ENCODE assay signal across 7 cellular contexts in genomic region chr17:76722977-76723376, GRCh38. TPM values are rescaled to one million over a fixed set of nuclear protein-coding genes. Genes with fewer than 3 reads are reported as not detected.
DNase-seq lines count a peak whose midpoint lies in the region; ATAC-seq, FAIRE-seq and TF ChIP-seq lines count a peak whose summit lies in the region.
"Not testable (repeated sequence)": the region's sequence is repeated elsewhere in the genome, so short reads cannot be mapped to it uniquely, and the experiment has no call there.

No MANE protein-coding gene starts in this region.

- H3K27ac Mint-ChIP-seq in CD4-positive, alpha-beta T cell = peak overlapping the region; percentile 59
- H3K27ac Mint-ChIP-seq in IgD-negative memory B cell (peak overlapping the region in 2 of 3 donors; percentile 26 to 31), natural killer cell (peak overlapping the region in 1 of 2 donors; percentile 31)
- not testable (repeated sequence) for H3K27ac Mint-ChIP-seq in activated CD4-positive, alpha-beta T cell treated with anti-CD3 and anti-CD28 coated beads, Interleukin-2, amount 10 ng/mL, durations not matched to agents 24 days and 14 days; activated T-helper 17 cell treated with anti-CD3 and anti-CD28 coated beads, Interleukin-2, amount 50 U/mL, for 72 hours; stimulated activated effector memory CD8-positive, alpha-beta T cell treated with anti-CD3 and anti-CD28 coated beads, Interleukin-12 subunit alpha, Interleukin-12 subunit beta, amount 100 ng/mL, for 72 hours

- not testable (repeated sequence) for FAIRE-seq in K562 (lab: Jason Lieb, UNC)

- H3K4me2 ChIP-seq in K562 (ENCODE audit: insufficient read depth, low read length) = not testable (repeated sequence)

- CTCF ChIA-PET in CD4-positive, alpha-beta T cell (lab: Charles Lee) = interaction anchor here (3.1 kb wide), 1 partner anchor 12 kb away, joined by 8 read pairs; no protein-coding TSS in a partner anchor
- CTCF ChIA-PET in K562 (lab: Yijun Ruan, JAX; ENCODE audit: low intra/inter-chr PET ratio) = not testable (repeated sequence)

- intact Hi-C loops in CD4-positive, alpha-beta T cell (cut with DNase I, micrococcal nuclease); activated CD4-positive, alpha-beta T cell treated with anti-CD3 and anti-CD28 coated beads, Interleukin-2, amount 10 ng/mL, durations not matched to agents 24 days and 14 days (cut with micrococcal nuclease); K562 (cut with micrococcal nuclease); natural killer cell (cut with micrococcal nuclease): not testable (repeated sequence)

- not testable (repeated sequence) for H3K9ac ChIP-seq in K562 (ENCODE audit: insufficient read depth in 1 of 2, low read depth in 2 of 2, low read length in 2 of 2)

- H3K4me3 ChIP-seq in K562 = not testable (repeated sequence)

- peak overlapping the region; percentile 56 for H3K4me3 Mint-ChIP-seq in CD4-positive, alpha-beta T cell
- peak overlapping the region in 2 of 4 donors; percentile 48 to 57 for H3K4me3 Mint-ChIP-seq in IgD-negative memory B cell
- peak overlapping the region; percentile 10 for H3K4me3 Mint-ChIP-seq in activated CD4-positive, alpha-beta T cell treated with anti-CD3 and anti-CD28 coated beads, Interleukin-2, amount 10 ng/mL, durations not matched to agents 24 days and 14 days
- H3K4me3 Mint-ChIP-seq in activated T-helper 17 cell treated with anti-CD3 and anti-CD28 coated beads, Interleukin-2, amount 50 U/mL, for 72 hours = peak overlapping the region; percentile 99
- peak overlapping the region; percentile 9 for H3K4me3 Mint-ChIP-seq in natural killer cell
- peak overlapping the region; percentile 98 for H3K4me3 Mint-ChIP-seq in stimulated activated effector memory CD8-positive, alpha-beta T cell treated with anti-CD3 and anti-CD28 coated beads, Interleukin-12 subunit alpha, Interleukin-12 subunit beta, amount 100 ng/mL, for 72 hours

- not testable (repeated sequence) for H3K27me3 ChIP-seq in CD4-positive, alpha-beta T cell (ENCODE audit: control insufficient read depth, insufficient read depth, low read length); K562 (ENCODE audit: control insufficient read depth in 2 of 2, insufficient read depth in 2 of 2, low read length in 2 of 2)

- not testable (repeated sequence) for H3K9me1 ChIP-seq in K562 (ENCODE audit: control insufficient read depth, insufficient read depth, low read length)

- H3K9me3 ChIP-seq in CD4-positive, alpha-beta T cell (ENCODE audit: control insufficient read depth, low read length); K562 (replicated peaks; ENCODE audit: control insufficient read depth, insufficient read depth, low read depth, low read length): not testable (repeated sequence)

- not testable (repeated sequence) for H3K27me3 Mint-ChIP-seq in CD4-positive, alpha-beta T cell; IgD-negative memory B cell; activated CD4-positive, alpha-beta T cell treated with anti-CD3 and anti-CD28 coated beads, Interleukin-2, amount 10 ng/mL, durations not matched to agents 24 days and 14 days; activated T-helper 17 cell treated with anti-CD3 and anti-CD28 coated beads, Interleukin-2, amount 50 U/mL, for 72 hours; natural killer cell (ENCODE audit: low read depth in 2 of 2)

- TF ChIP-seq RAD21 in K562 (CRISPR knock-in tag; conservative IDR thresholded peaks at IDR 0.05 in 1 of 2, IDR thresholded peaks at IDR 0.05 in 1 of 2) = not testable (repeated sequence)

- BruUV-seq in K562 (replicated peaks; lab: Mats Ljungman, UMichigan) = not testable (repeated sequence)

- peaks cover 69% of the 10 kb centered on the region for H3K36me3 ChIP-seq in K562 (ENCODE audit: control insufficient read depth, insufficient read depth, low read length)

- H3K9me3 Mint-ChIP-seq in CD4-positive, alpha-beta T cell; IgD-negative memory B cell; activated CD4-positive, alpha-beta T cell treated with anti-CD3 and anti-CD28 coated beads, Interleukin-2, amount 10 ng/mL, durations not matched to agents 24 days and 14 days; activated T-helper 17 cell treated with anti-CD3 and anti-CD28 coated beads, Interleukin-2, amount 50 U/mL, for 72 hours; natural killer cell; stimulated activated effector memory CD8-positive, alpha-beta T cell treated with anti-CD3 and anti-CD28 coated beads, Interleukin-12 subunit alpha, Interleukin-12 subunit beta, amount 100 ng/mL, for 72 hours: not testable (repeated sequence)

- peaks cover 43% of the 10 kb centered on the region for H3K4me1 Mint-ChIP-seq in CD4-positive, alpha-beta T cell (ENCODE audit: low read depth)
- peaks cover 14 to 29% (median 23%) of the 10 kb centered on the region in 3 donors for H3K4me1 Mint-ChIP-seq in IgD-negative memory B cell
- H3K4me1 Mint-ChIP-seq in activated CD4-positive, alpha-beta T cell treated with anti-CD3 and anti-CD28 coated beads, Interleukin-2, amount 10 ng/mL, durations not matched to agents 24 days and 14 days = peaks cover 28% of the 10 kb centered on the region
- not testable (repeated sequence) for H3K4me1 Mint-ChIP-seq in activated T-helper 17 cell treated with anti-CD3 and anti-CD28 coated beads, Interleukin-2, amount 50 U/mL, for 72 hours
- peaks cover 35 to 36% of the 10 kb centered on the region in 2 donors for H3K4me1 Mint-ChIP-seq in natural killer cell
- peaks cover 34% of the 10 kb centered on the region for H3K4me1 Mint-ChIP-seq in stimulated activated effector memory CD8-positive, alpha-beta T cell treated with anti-CD3 and anti-CD28 coated beads, Interleukin-12 subunit alpha, Interleukin-12 subunit beta, amount 100 ng/mL, for 72 hours

- H3K36me3 Mint-ChIP-seq in CD4-positive, alpha-beta T cell (ENCODE audit: low read depth) = peaks cover 94% of the 10 kb centered on the region
- not testable (repeated sequence) for H3K36me3 Mint-ChIP-seq in IgD-negative memory B cell
- peaks cover 66% of the 10 kb centered on the region for H3K36me3 Mint-ChIP-seq in activated CD4-positive, alpha-beta T cell treated with anti-CD3 and anti-CD28 coated beads, Interleukin-2, amount 10 ng/mL, durations not matched to agents 24 days and 14 days (ENCODE audit: low read depth)
- H3K36me3 Mint-ChIP-seq in activated T-helper 17 cell treated with anti-CD3 and anti-CD28 coated beads, Interleukin-2, amount 50 U/mL, for 72 hours (ENCODE audit: low read depth) = peaks cover 97% of the 10 kb centered on the region
- H3K36me3 Mint-ChIP-seq in natural killer cell = peaks cover 18% of the 10 kb centered on the region
- peaks cover 100% of the 10 kb centered on the region for H3K36me3 Mint-ChIP-seq in stimulated activated effector memory CD8-positive, alpha-beta T cell treated with anti-CD3 and anti-CD28 coated beads, Interleukin-12 subunit alpha, Interleukin-12 subunit beta, amount 100 ng/mL, for 72 hours

- TF ChIP-seq POLR2A in K562 (conservative IDR thresholded peaks at IDR 0.05) = not testable (repeated sequence)

- not testable (repeated sequence) for TF ChIP-seq CTCF in CD4-positive, alpha-beta T cell (IDR thresholded peaks at IDR 0.05); K562 (IDR thresholded peaks at IDR 0.05 in 2 of 3, conservative IDR thresholded peaks at IDR 0.05 in 1 of 3; ENCODE audit: insufficient read depth in 2 of 3, low read depth in 1 of 3, low read length in 3 of 3); natural killer cell (IDR thresholded peaks at IDR 0.05)

- peaks cover 60% of the 10 kb centered on the region for H3K79me2 ChIP-seq in K562 (ENCODE audit: control insufficient read depth, insufficient read depth, low read length)

- not testable (repeated sequence) for H2AFZ ChIP-seq in K562 (ENCODE audit: low read depth, low read length)

- TF ChIP-seq EP300 in K562 (IDR thresholded peaks at IDR 0.05; ENCODE audit: low read length) = not testable (repeated sequence)

- not testable (repeated sequence) for H3K27ac ChIP-seq in CD4-positive, alpha-beta T cell (ENCODE audit: low read depth, low read length); K562 (ENCODE audit: extremely low read depth, low read depth, low read length)

- not testable (repeated sequence) for H4K20me1 ChIP-seq in K562 (replicated peaks; ENCODE audit: control insufficient read depth, insufficient read depth, low read length)

- H3K4me1 ChIP-seq in K562 (replicated peaks in 1 of 2; ENCODE audit: control insufficient read depth in 2 of 2, insufficient read depth in 2 of 2, low read length in 2 of 2) = peaks cover 11 to 39% of the 10 kb centered on the region in 2 experiments; a peak in 4 of 5 replicates

- ATAC-seq in CD4-positive, alpha-beta T cell (ENCODE audit: poor library complexity); activated T-helper 17 cell treated with anti-CD3 and anti-CD28 coated beads, Interleukin-2, amount 50 U/mL, for 72 hours (replicated peaks); K562; natural killer cell; stimulated activated effector memory CD8-positive, alpha-beta T cell treated with anti-CD3 and anti-CD28 coated beads, Interleukin-12 subunit alpha, Interleukin-12 subunit beta, amount 100 ng/mL, for 72 hours: not testable (repeated sequence)

- DNase-seq in CD4-positive, alpha-beta T cell; activated CD4-positive, alpha-beta T cell treated with anti-CD3 and anti-CD28 coated beads, Interleukin-2, amount 10 ng/mL, durations not matched to agents 24 days and 14 days; K562 (ENCODE audit: extremely low read depth in 1 of 4, low spot score in 3 of 4); natural killer cell; stimulated activated effector memory CD8-positive, alpha-beta T cell treated with anti-CD3 and anti-CD28 coated beads, Interleukin-12 subunit alpha, Interleukin-12 subunit beta, amount 100 ng/mL, for 72 hours (ENCODE audit: low spot score in 2 of 2): not testable (repeated sequence)

- in situ Hi-C loops in K562 (cut with MboI) = not testable (repeated sequence)

- POLR2A ChIA-PET in CD4-positive, alpha-beta T cell (lab: Charles Lee) = not testable (repeated sequence)
- POLR2A ChIA-PET in K562 (lab: Yijun Ruan, JAX) = interaction anchor here (0.7 to 1.3 kb wide), 3 partner anchors 9 to 510 kb away, joined by 3 to 4 read pairs (median 4); no protein-coding TSS in a partner anchor

- 98% methylated on average over 8 of the region's 8 CpGs for WGBS in K562 (ENCODE audit: insufficient coverage, low coverage, missing lambda C conversion rate)

RNA-seq across cellular contexts. Expression of gene JMJD6, which starts 3.4 kb away (rescaled TPM):
- total RNA-seq in CD4-positive, alpha-beta T cell = 100 to 1,000 TPM; 133 to 134 TPM
- polyA plus RNA-seq in IgD-negative memory B cell (41.4 TPM), K562 (2011; rRNA removed) (22.2 and 30.9 TPM in 2 replicates), K562 (2014; fragmentation: Illumina TruSeq; extraction: Trizol) (36.5 and 38.2 TPM in 2 replicates), K562 (2014; fragmentation: Nextera tagmentation; extraction: Ambion mirVana) (10 to 100 TPM in 1 of 2 experiments, 1 to 10 TPM in 1; 2.5 to 10.5 TPM), K562 (2014; rRNA removed) (36.3 and 40.9 TPM in 2 replicates)
- 82.5 and 86.3 TPM in 2 replicates for total RNA-seq in activated CD4-positive, alpha-beta T cell treated with anti-CD3 and anti-CD28 coated beads, Interleukin-2, amount 10 ng/mL, durations not matched to agents 24 days and 14 days
- 100 to 1,000 TPM in 1 of 2 donors, 10 to 100 TPM in 1; 99.1 to 144 TPM for total RNA-seq in activated T-helper 17 cell treated with anti-CD3 and anti-CD28 coated beads, Interleukin-2, amount 50 U/mL, for 72 hours
- 39.0 and 102 TPM in 2 replicates for total RNA-seq in K562 (2011; cell fraction: chromatin; rRNA removed; ENCODE audit: low replicate concordance)
- 54.7 and 69.0 TPM in 2 replicates for total RNA-seq in K562 (2011; cell fraction: nucleolus; rRNA removed)
- total RNA-seq in K562 (2011; cell fraction: nucleoplasm; rRNA removed) = 46.6 and 49.9 TPM in 2 replicates
- total RNA-seq in K562 (2014; rRNA removed) (40.2 and 40.7 TPM in 2 replicates), K562 (2014; rRNA removed; fragmentation: Illumina TruSeq; extraction: Trizol) (23.4 and 28.1 TPM in 2 replicates), K562 (2015; rRNA removed; fragmentation: Illumina TruSeq; extraction: Trizol) (37.4 and 38.5 TPM in 2 replicates), K562 (2021) (47.9 and 52.3 TPM in 2 replicates), natural killer cell (100 to 1,000 TPM; 169 to 257 (median 195) TPM)
- polyA plus RNA-seq in K562 (2011; cell fraction: cytosol; rRNA removed) = 25.7 and 30.0 TPM in 2 replicates
- polyA plus RNA-seq in K562 (2011; cell fraction: nucleus; rRNA removed) = 83.8 and 88.4 TPM in 2 replicates
- 50.5 and 52.4 TPM in 2 replicates for polyA plus RNA-seq in K562 (2012)
- polyA minus RNA-seq in K562 (2011; rRNA and poly(A)+ RNA removed) = 13.2 and 15.1 TPM in 2 replicates
- polyA minus RNA-seq in K562 (2011; cell fraction: cytosol; rRNA and poly(A)+ RNA removed) = 17.1 and 17.9 TPM in 2 replicates
- 12.0 and 22.5 TPM in 2 replicates for polyA minus RNA-seq in K562 (2011; cell fraction: nucleus; rRNA and poly(A)+ RNA removed)

RNA-seq across cellular contexts. Expression of gene METTL23, which starts 3.7 kb away (rescaled TPM):
- total RNA-seq in CD4-positive, alpha-beta T cell = 10 to 100 TPM; 35.4 to 37.8 TPM
- 121 TPM for polyA plus RNA-seq in IgD-negative memory B cell
- 32.9 and 35.5 TPM in 2 replicates for total RNA-seq in activated CD4-positive, alpha-beta T cell treated with anti-CD3 and anti-CD28 coated beads, Interleukin-2, amount 10 ng/mL, durations not matched to agents 24 days and 14 days
- 10 to 100 TPM; 31.6 to 35.7 TPM for total RNA-seq in activated T-helper 17 cell treated with anti-CD3 and anti-CD28 coated beads, Interleukin-2, amount 50 U/mL, for 72 hours
- 39.2 and 44.3 TPM in 2 replicates for total RNA-seq in K562 (2011; cell fraction: chromatin; rRNA removed; ENCODE audit: low replicate concordance)
- total RNA-seq in K562 (2011; cell fraction: nucleolus; rRNA removed) = 29.1 and 31.7 TPM in 2 replicates
- 28.7 and 31.7 TPM in 2 replicates for total RNA-seq in K562 (2011; cell fraction: nucleoplasm; rRNA removed)
- 29.4 and 32.9 TPM in 2 replicates for total RNA-seq in K562 (2014; rRNA removed)
- total RNA-seq in K562 (2014; rRNA removed; fragmentation: Illumina TruSeq; extraction: Trizol) = 37.3 and 47.0 TPM in 2 replicates
- 24.1 and 29.5 TPM in 2 replicates for total RNA-seq in K562 (2015; rRNA removed; fragmentation: Illumina TruSeq; extraction: Trizol)
- total RNA-seq in K562 (2021) = 36.5 TPM in 2 replicates
- 56.7 and 67.3 TPM in 2 replicates for polyA plus RNA-seq in K562 (2011; rRNA removed)
- polyA plus RNA-seq in K562 (2011; cell fraction: cytosol; rRNA removed) = 40.2 and 42.2 TPM in 2 replicates
- 39.8 and 45.6 TPM in 2 replicates for polyA plus RNA-seq in K562 (2011; cell fraction: nucleus; rRNA removed)
- 44.3 and 52.0 TPM in 2 replicates for polyA plus RNA-seq in K562 (2012)
- polyA plus RNA-seq in K562 (2014; fragmentation: Illumina TruSeq; extraction: Trizol) = 41.6 and 44.1 TPM in 2 replicates
- polyA plus RNA-seq in K562 (2014; fragmentation: Nextera tagmentation; extraction: Ambion mirVana) = 10 to 100 TPM; 42.2 to 46.1 TPM
- 46.6 and 58.5 TPM in 2 replicates for polyA plus RNA-seq in K562 (2014; rRNA removed)
- 29.0 and 31.8 TPM in 2 replicates for polyA minus RNA-seq in K562 (2011; rRNA and poly(A)+ RNA removed)
- 6.7 and 12.1 TPM in 2 replicates for polyA minus RNA-seq in K562 (2011; cell fraction: cytosol; rRNA and poly(A)+ RNA removed)
- polyA minus RNA-seq in K562 (2011; cell fraction: nucleus; rRNA and poly(A)+ RNA removed) = 9.2 and 15.1 TPM in 2 replicates
- 10 to 100 TPM; 31.9 to 57.7 (median 34.2) TPM for total RNA-seq in natural killer cell

RNA-seq across cellular contexts. Expression of gene MXRA7, which starts 12.2 kb away (rescaled TPM):
- total RNA-seq in CD4-positive, alpha-beta T cell = 10 to 100 TPM; 11.4 to 12.1 TPM
- polyA plus RNA-seq in IgD-negative memory B cell (2.7 TPM), K562 (2011; rRNA removed) (36.8 and 38.4 TPM in 2 replicates), K562 (2014; fragmentation: Illumina TruSeq; extraction: Trizol) (24.4 and 25.0 TPM in 2 replicates), K562 (2014; fragmentation: Nextera tagmentation; extraction: Ambion mirVana) (1 to 10 TPM; 2.6 to 3.2 TPM), K562 (2014; rRNA removed) (14.4 and 22.0 TPM in 2 replicates)
- 3.4 and 3.7 TPM in 2 replicates for total RNA-seq in activated CD4-positive, alpha-beta T cell treated with anti-CD3 and anti-CD28 coated beads, Interleukin-2, amount 10 ng/mL, durations not matched to agents 24 days and 14 days
- total RNA-seq in activated T-helper 17 cell treated with anti-CD3 and anti-CD28 coated beads, Interleukin-2, amount 50 U/mL, for 72 hours = 1 to 10 TPM; 7.3 to 7.4 TPM
- 7.4 and 13.0 TPM in 2 replicates for total RNA-seq in K562 (2011; cell fraction: chromatin; rRNA removed; ENCODE audit: low replicate concordance)
- total RNA-seq in K562 (2011; cell fraction: nucleolus; rRNA removed) = 13.7 and 15.5 TPM in 2 replicates
- 17.9 and 28.3 TPM in 2 replicates for total RNA-seq in K562 (2011; cell fraction: nucleoplasm; rRNA removed)
- total RNA-seq in K562 (2014; rRNA removed) (14.1 and 17.1 TPM in 2 replicates), K562 (2014; rRNA removed; fragmentation: Illumina TruSeq; extraction: Trizol) (17.8 and 18.9 TPM in 2 replicates), K562 (2015; rRNA removed; fragmentation: Illumina TruSeq; extraction: Trizol) (8.2 and 8.8 TPM in 2 replicates), K562 (2021) (12.8 and 14.3 TPM in 2 replicates), natural killer cell (10 to 100 TPM; 31.6 to 47.6 (median 46.5) TPM)
- polyA plus RNA-seq in K562 (2011; cell fraction: cytosol; rRNA removed) = 14.5 and 26.4 TPM in 2 replicates
- 17.3 and 17.5 TPM in 2 replicates for polyA plus RNA-seq in K562 (2011; cell fraction: nucleus; rRNA removed)
- polyA plus RNA-seq in K562 (2012) = 9.6 and 28.4 TPM in 2 replicates
- polyA minus RNA-seq in K562 (2011; rRNA and poly(A)+ RNA removed) = 15.4 and 21.1 TPM in 2 replicates
- 13.4 and 15.8 TPM in 2 replicates for polyA minus RNA-seq in K562 (2011; cell fraction: cytosol; rRNA and poly(A)+ RNA removed)
- polyA minus RNA-seq in K562 (2011; cell fraction: nucleus; rRNA and poly(A)+ RNA removed) = 1.6 and 4.3 TPM in 2 replicates

RNA-seq across cellular contexts. Expression of gene SRSF2, which starts 14.2 kb away (rescaled TPM):
- 100 to 1,000 TPM; 448 to 460 TPM for total RNA-seq in CD4-positive, alpha-beta T cell
- polyA plus RNA-seq in IgD-negative memory B cell (152 TPM), K562 (2011; rRNA removed) (422 and 444 TPM in 2 replicates), K562 (2014; fragmentation: Illumina TruSeq; extraction: Trizol) (379 and 393 TPM in 2 replicates), K562 (2014; fragmentation: Nextera tagmentation; extraction: Ambion mirVana) (100 to 1,000 TPM; 161 to 186 TPM), K562 (2014; rRNA removed) (579 and 682 TPM in 2 replicates)
- 515 and 539 TPM in 2 replicates for total RNA-seq in activated CD4-positive, alpha-beta T cell treated with anti-CD3 and anti-CD28 coated beads, Interleukin-2, amount 10 ng/mL, durations not matched to agents 24 days and 14 days
- total RNA-seq in activated T-helper 17 cell treated with anti-CD3 and anti-CD28 coated beads, Interleukin-2, amount 50 U/mL, for 72 hours = 100 to 1,000 TPM; 254 to 438 TPM
- 541 and 860 TPM in 2 replicates for total RNA-seq in K562 (2011; cell fraction: chromatin; rRNA removed; ENCODE audit: low replicate concordance)
- total RNA-seq in K562 (2011; cell fraction: nucleolus; rRNA removed) = 738 and 811 TPM in 2 replicates
- 625 and 722 TPM in 2 replicates for total RNA-seq in K562 (2011; cell fraction: nucleoplasm; rRNA removed)
- total RNA-seq in K562 (2014; rRNA removed) (583 and 1,185 TPM in 2 replicates), K562 (2014; rRNA removed; fragmentation: Illumina TruSeq; extraction: Trizol) (261 and 276 TPM in 2 replicates), K562 (2015; rRNA removed; fragmentation: Illumina TruSeq; extraction: Trizol) (339 and 353 TPM in 2 replicates), K562 (2021) (499 and 569 TPM in 2 replicates), natural killer cell (100 to 1,000 TPM; 402 to 548 (median 503) TPM)
- polyA plus RNA-seq in K562 (2011; cell fraction: cytosol; rRNA removed) = 268 and 523 TPM in 2 replicates
- 1,783 and 2,637 TPM in 2 replicates for polyA plus RNA-seq in K562 (2011; cell fraction: nucleus; rRNA removed)
- polyA plus RNA-seq in K562 (2012) = 310 and 372 TPM in 2 replicates
- 180 and 185 TPM in 2 replicates for polyA minus RNA-seq in K562 (2011; rRNA and poly(A)+ RNA removed)
- 370 and 404 TPM in 2 replicates for polyA minus RNA-seq in K562 (2011; cell fraction: cytosol; rRNA and poly(A)+ RNA removed)
- 793 and 922 TPM in 2 replicates for polyA minus RNA-seq in K562 (2011; cell fraction: nucleus; rRNA and poly(A)+ RNA removed)

RNA-seq across cellular contexts. Expression of gene MFSD11, which starts 14.9 kb away (rescaled TPM):
- total RNA-seq in CD4-positive, alpha-beta T cell = 10 to 100 TPM; 25.5 to 29.4 TPM
- polyA plus RNA-seq in IgD-negative memory B cell (17.5 TPM), K562 (2011; rRNA removed) (23.7 and 24.4 TPM in 2 replicates), K562 (2014; fragmentation: Illumina TruSeq; extraction: Trizol) (15.0 and 17.9 TPM in 2 replicates), K562 (2014; fragmentation: Nextera tagmentation; extraction: Ambion mirVana) (10 to 100 TPM; 14.4 to 19.7 TPM), K562 (2014; rRNA removed) (19.9 and 22.8 TPM in 2 replicates)
- 15.1 and 15.3 TPM in 2 replicates for total RNA-seq in activated CD4-positive, alpha-beta T cell treated with anti-CD3 and anti-CD28 coated beads, Interleukin-2, amount 10 ng/mL, durations not matched to agents 24 days and 14 days
- 10 to 100 TPM; 20.9 to 28.6 TPM for total RNA-seq in activated T-helper 17 cell treated with anti-CD3 and anti-CD28 coated beads, Interleukin-2, amount 50 U/mL, for 72 hours
- total RNA-seq in K562 (2011; cell fraction: chromatin; rRNA removed; ENCODE audit: low replicate concordance) = 145 and 147 TPM in 2 replicates
- total RNA-seq in K562 (2011; cell fraction: nucleolus; rRNA removed) = 84.1 and 87.6 TPM in 2 replicates
- 125 and 138 TPM in 2 replicates for total RNA-seq in K562 (2011; cell fraction: nucleoplasm; rRNA removed)
- total RNA-seq in K562 (2014; rRNA removed) (15.5 and 25.6 TPM in 2 replicates), K562 (2014; rRNA removed; fragmentation: Illumina TruSeq; extraction: Trizol) (20.9 and 21.8 TPM in 2 replicates), K562 (2015; rRNA removed; fragmentation: Illumina TruSeq; extraction: Trizol) (21.6 and 24.1 TPM in 2 replicates), K562 (2021) (24.5 and 26.2 TPM in 2 replicates), natural killer cell (10 to 100 TPM; 32.7 to 44.0 (median 33.9) TPM)
- 20.6 and 23.7 TPM in 2 replicates for polyA plus RNA-seq in K562 (2011; cell fraction: cytosol; rRNA removed)
- 57.8 and 68.3 TPM in 2 replicates for polyA plus RNA-seq in K562 (2011; cell fraction: nucleus; rRNA removed)
- 21.9 and 28.2 TPM in 2 replicates for polyA plus RNA-seq in K562 (2012)
- 30.5 and 35.7 TPM in 2 replicates for polyA minus RNA-seq in K562 (2011; rRNA and poly(A)+ RNA removed)
- polyA minus RNA-seq in K562 (2011; cell fraction: cytosol; rRNA and poly(A)+ RNA removed) = 16.4 and 22.1 TPM in 2 replicates
- polyA minus RNA-seq in K562 (2011; cell fraction: nucleus; rRNA and poly(A)+ RNA removed) = 30.6 and 40.5 TPM in 2 replicates
